In genomic region chr3:53243165-53243564, GRCh38 we compare ENCODE assay signal across 10 cellular contexts. TPM values are rescaled to one million over a fixed set of nuclear protein-coding genes. Genes with fewer than 3 reads are reported as not detected.
DNase-seq lines count a peak whose midpoint lies in the region; ATAC-seq and TF ChIP-seq lines count a peak whose summit lies in the region.
"Had no signal": no experiment of that assay in that cellular context is flagged by ENCODE, and none has a peak within 500 bp of the region (broad histone marks: within the 10 kb centered on the region; RNA-seq: fewer than 3 reads in every experiment).

No MANE protein-coding gene starts in this region.

- TF ChIP-seq CTCF in A673 (conservative IDR thresholded peaks at IDR 0.05; ENCODE audit: low read depth, low read length) (no peak), choroid plexus epithelial cell (conservative IDR thresholded peaks at IDR 0.05; ENCODE audit: low read depth, low read length) (peak; percentile 16), stomach (IDR thresholded peaks at IDR 0.05) (no peak), lower leg skin (IDR thresholded peaks at IDR 0.05) (no peak)

- H3K9me3 ChIP-seq in A673 (ENCODE audit: low read depth, low read length, poor library complexity, severe bottlenecking), result no peaks in the 10 kb centered on the region
- H3K9me3 ChIP-seq in stomach, result no peaks in the 10 kb centered on the region

- TF ChIP-seq POLR2A in stomach (IDR thresholded peaks at IDR 0.05) (no peak), lower leg skin (IDR thresholded peaks at IDR 0.05) (no peak)

- BruUV-seq in A673 (replicated peaks; lab: Mats Ljungman, UMichigan), result no TSS peak

- TF ChIP-seq EP300 in stomach (IDR thresholded peaks at IDR 0.05), result no peak

- intact Hi-C loops in A673 (cut with micrococcal nuclease; ENCODE audit: unreplicated experiment) (no loop called here), stomach (cut with DNase I; ENCODE audit: low total_unique reads) (no loop called here), lower leg skin (cut with DNase I; ENCODE audit: low total_unique reads) (no loop called here)

- POLR2A ChIA-PET in A673 (lab: Charles Lee; ENCODE audit: low non-redundant PET), result no interaction called here
- POLR2A ChIA-PET in HEK293T (lab: Yijun Ruan, JAX), result no interaction called here

- peaks cover 7% of the 10 kb centered on the region for H3K36me3 ChIP-seq in A673 (ENCODE audit: insufficient read depth, low read length, poor library complexity, severe bottlenecking)
- H3K36me3 ChIP-seq in stomach, result peaks cover 34 to 52% (median 46%) of the 10 kb centered on the region in 4 donors

- H3K27ac ChIP-seq in A673 (ENCODE audit: low read depth, low read length, poor library complexity, severe bottlenecking), result peak overlapping the region; percentile 30
- peak overlapping the region in 2 of 5 donors; percentile 14 to 45 for H3K27ac ChIP-seq in stomach

- 54 to 80% (median 74%) methylated on average over 14 of the region's 14 CpGs for WGBS in stomach, 5 donors
- 56 to 68% methylated on average over 14 of the region's 14 CpGs for WGBS in lower leg skin, 2 donors

- H3K4me3 ChIP-seq in A673 (ENCODE audit: low read depth, low read length, poor library complexity, severe bottlenecking), result no peak overlapping the region
- H3K4me3 ChIP-seq in choroid plexus epithelial cell (ENCODE audit: low read depth, low read length), result no peak overlapping the region
- H3K4me3 ChIP-seq in stomach, result no peak overlapping the region
- H3K4me3 ChIP-seq in lower leg skin (ENCODE audit: low read depth, poor library complexity, severe bottlenecking), result no peak overlapping the region

- ATAC-seq in HG03135 (IDR thresholded peaks at IDR 0.05; ENCODE audit: unreplicated experiment), result no peak
- ATAC-seq: activated CD4-positive, alpha-beta T cell treated with anti-CD3 and anti-CD28 coated beads for 36 hours had no signal

- H3K4me1 ChIP-seq in A673 (ENCODE audit: insufficient read depth, low read length, poor library complexity, severe bottlenecking) (peaks cover 16% of the 10 kb centered on the region), stomach (peaks cover 39 to 84% (median 61%) of the 10 kb centered on the region in 4 donors)

- H3K27me3 ChIP-seq in A673 (replicated peaks; ENCODE audit: insufficient read depth, low read depth, low read length, poor library complexity) (no peaks in the 10 kb centered on the region), stomach (no peaks in the 10 kb centered on the region)

- CTCF ChIA-PET in A673 (lab: Charles Lee) (no interaction called here), HEK293T (lab: Yijun Ruan, JAX) (no interaction called here)

- DNase-seq in A673 (ENCODE audit: low spot score), result peak; percentile 39
- no peak for DNase-seq in HEK293T (ENCODE audit: extremely low spot score)
- DNase-seq in choroid plexus epithelial cell (ENCODE audit: low read depth), result peak; percentile 88
- DNase-seq in left kidney (ENCODE audit: low read depth, low spot score), result peak; percentile 51
- DNase-seq in stomach, result no peak
- no peak for DNase-seq in DMS53 (lab: John Stamatoyannopoulos, UW)
- no peak for DNase-seq in lower leg skin (ENCODE audit: low spot score in 2 of 2)
- DNase-seq: activated CD4-positive, alpha-beta T cell treated with anti-CD3 and anti-CD28 coated beads for 36 hours; NCI-H510A had no signal

TF ChIP-seq in HEK293T, 16 proteins besides CTCF, POLR2A, EP300 and RAD21:
- TF ChIP-seq FOXK2 (IDR thresholded peaks at IDR 0.05) (no peak), SP1 (IDR thresholded peaks at IDR 0.05) (no peak), ARNT (IDR thresholded peaks at IDR 0.05) (no peak), ELF4 (IDR thresholded peaks at IDR 0.05) (no peak), ZNF384 (IDR thresholded peaks at IDR 0.05) (no peak), TARDBP (IDR thresholded peaks at IDR 0.05) (no peak), L3MBTL2 (conservative IDR thresholded peaks at IDR 0.05) (peak; percentile 74)

RNA-seq across cellular contexts. Expression of gene TKT, which starts 12.7 kb away (rescaled TPM):
- total RNA-seq in A673 (2021), result 186 and 196 TPM in 2 replicates
- total RNA-seq in stomach, result 100 to 1,000 TPM in 3 of 5 donors, 10 to 100 TPM in 2; 88.3 to 247 (median 162) TPM
- 100 to 1,000 TPM in 2 of 3 donors, 10 to 100 TPM in 1; 84.9 to 385 (median 118) TPM for polyA plus RNA-seq in stomach
- 100 to 1,000 TPM in 3 of 4 donors, 10 to 100 TPM in 1; 98.1 to 195 (median 154) TPM for total RNA-seq in lower leg skin

Comparison
In these comparisons a context has a peak if more than half of its experiments do, and no peak if none do; other contexts are left out.
1. DNase-seq: peak in A673 (single experiment), choroid plexus epithelial cell (single experiment) and left kidney (single experiment); none in HEK293T (single experiment), stomach (single experiment), DMS53 (single experiment) and lower leg skin (0 of 2).